In the genomic region with DNA sequence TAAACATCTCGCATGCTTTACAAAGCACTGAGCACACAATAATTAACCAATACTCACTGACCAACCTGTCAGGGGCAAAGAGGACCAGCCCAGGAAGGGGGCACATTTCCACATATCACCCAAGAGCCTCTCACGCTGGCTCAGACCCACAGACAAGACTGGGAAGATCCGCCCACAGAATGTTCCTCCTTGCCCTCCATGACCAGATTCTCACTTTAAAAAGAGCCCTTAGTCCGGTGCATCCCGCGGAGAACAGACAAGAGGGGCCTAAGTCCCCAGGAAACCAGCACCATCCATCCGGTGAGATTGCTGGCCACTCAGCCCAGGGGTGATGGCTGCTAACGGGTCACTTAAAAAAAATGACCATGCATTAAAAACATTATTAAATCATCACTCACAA, we compare ENCODE assay signal across 2 cellular contexts.
TF ChIP-seq lines count a peak whose summit lies in the region.

No MANE protein-coding gene starts in this region.

TF ChIP-seq in GM23338, 12 proteins besides CTCF, POLR2A, EP300 and RAD21 (continued from another document):
- TF ChIP-seq ZNF462 (CRISPR knock-in tag; IDR thresholded peaks at IDR 0.05) (no peak), ZNF331 (CRISPR knock-in tag; IDR thresholded peaks at IDR 0.05; ENCODE audit: low read depth) (no peak), STAT1 (IDR thresholded peaks at IDR 0.05; ENCODE audit: unreplicated experiment) (no peak), CREB1 (CRISPR knock-in tag; IDR thresholded peaks at IDR 0.05; ENCODE audit: low read depth) (no peak), JUNB (IDR thresholded peaks at IDR 0.05; ENCODE audit: unreplicated experiment) (no peak), ZNF114 (CRISPR knock-in tag; IDR thresholded peaks at IDR 0.05) (no peak), POLR2AphosphoS5 (IDR thresholded peaks at IDR 0.05; ENCODE audit: low read depth) (no peak)
- TF ChIP-seq, protein P1, sequence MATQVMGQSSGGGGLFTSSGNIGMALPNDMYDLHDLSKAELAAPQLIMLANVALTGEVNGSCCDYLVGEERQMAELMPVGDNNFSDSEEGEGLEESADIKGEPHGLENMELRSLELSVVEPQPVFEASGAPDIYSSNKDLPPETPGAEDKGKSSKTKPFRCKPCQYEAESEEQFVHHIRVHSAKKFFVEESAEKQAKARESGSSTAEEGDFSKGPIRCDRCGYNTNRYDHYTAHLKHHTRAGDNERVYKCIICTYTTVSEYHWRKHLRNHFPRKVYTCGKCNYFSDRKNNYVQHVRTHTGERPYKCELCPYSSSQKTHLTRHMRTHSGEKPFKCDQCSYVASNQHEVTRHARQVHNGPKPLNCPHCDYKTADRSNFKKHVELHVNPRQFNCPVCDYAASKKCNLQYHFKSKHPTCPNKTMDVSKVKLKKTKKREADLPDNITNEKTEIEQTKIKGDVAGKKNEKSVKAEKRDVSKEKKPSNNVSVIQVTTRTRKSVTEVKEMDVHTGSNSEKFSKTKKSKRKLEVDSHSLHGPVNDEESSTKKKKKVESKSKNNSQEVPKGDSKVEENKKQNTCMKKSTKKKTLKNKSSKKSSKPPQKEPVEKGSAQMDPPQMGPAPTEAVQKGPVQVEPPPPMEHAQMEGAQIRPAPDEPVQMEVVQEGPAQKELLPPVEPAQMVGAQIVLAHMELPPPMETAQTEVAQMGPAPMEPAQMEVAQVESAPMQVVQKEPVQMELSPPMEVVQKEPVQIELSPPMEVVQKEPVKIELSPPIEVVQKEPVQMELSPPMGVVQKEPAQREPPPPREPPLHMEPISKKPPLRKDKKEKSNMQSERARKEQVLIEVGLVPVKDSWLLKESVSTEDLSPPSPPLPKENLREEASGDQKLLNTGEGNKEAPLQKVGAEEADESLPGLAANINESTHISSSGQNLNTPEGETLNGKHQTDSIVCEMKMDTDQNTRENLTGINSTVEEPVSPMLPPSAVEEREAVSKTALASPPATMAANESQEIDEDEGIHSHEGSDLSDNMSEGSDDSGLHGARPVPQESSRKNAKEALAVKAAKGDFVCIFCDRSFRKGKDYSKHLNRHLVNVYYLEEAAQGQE (IDR thresholded peaks at IDR 0.05; ENCODE audit: unreplicated experiment), result no peak
- TF ChIP-seq, protein P2, sequence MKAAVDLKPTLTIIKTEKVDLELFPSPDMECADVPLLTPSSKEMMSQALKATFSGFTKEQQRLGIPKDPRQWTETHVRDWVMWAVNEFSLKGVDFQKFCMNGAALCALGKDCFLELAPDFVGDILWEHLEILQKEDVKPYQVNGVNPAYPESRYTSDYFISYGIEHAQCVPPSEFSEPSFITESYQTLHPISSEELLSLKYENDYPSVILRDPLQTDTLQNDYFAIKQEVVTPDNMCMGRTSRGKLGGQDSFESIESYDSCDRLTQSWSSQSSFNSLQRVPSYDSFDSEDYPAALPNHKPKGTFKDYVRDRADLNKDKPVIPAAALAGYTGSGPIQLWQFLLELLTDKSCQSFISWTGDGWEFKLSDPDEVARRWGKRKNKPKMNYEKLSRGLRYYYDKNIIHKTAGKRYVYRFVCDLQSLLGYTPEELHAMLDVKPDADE (IDR thresholded peaks at IDR 0.05), result no peak

TF ChIP-seq in HEK293T, 16 proteins besides CTCF, POLR2A, EP300 and RAD21 (continued from another document):
- TF ChIP-seq CTBP1 (IDR thresholded peaks at IDR 0.05; ENCODE audit: borderline replicate concordance), result no peak
